Comparison of ENCODE assay signal across 8 cellular contexts in the genomic region with DNA sequence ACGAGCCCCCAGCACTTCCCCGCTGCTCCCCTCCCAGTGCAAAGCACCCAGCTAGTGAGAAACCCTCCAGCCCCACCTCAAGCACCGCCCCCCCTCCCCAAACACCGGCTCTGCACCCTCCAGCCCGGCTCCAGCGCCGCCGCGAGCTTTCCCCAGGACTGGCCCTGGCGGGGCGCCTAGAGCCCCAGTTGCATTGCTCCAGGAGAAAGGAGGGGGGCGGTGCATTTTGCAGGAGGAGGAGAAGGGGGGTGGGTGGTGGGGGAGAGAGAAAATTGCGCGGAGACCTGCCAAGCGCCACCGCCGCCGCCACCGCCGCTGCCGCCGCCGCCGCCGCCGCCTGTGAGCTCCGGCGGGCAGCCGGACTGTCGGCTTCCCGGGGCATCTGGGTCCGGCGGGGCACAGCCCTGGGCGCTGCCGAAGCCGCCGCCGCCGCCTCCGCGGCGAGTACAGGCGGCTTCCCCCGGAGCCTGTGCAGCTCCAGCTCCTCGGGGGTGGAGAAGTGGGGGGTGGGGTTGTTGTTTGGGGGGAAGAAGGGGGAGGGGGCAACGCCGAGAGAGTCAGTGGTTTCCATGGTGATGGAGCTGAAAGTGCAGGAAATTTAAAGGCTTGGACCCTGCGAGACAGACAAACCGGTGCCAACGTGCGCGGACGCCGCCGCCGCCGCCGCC. TPM values are rescaled to one million over a fixed set of nuclear protein-coding genes. Genes with fewer than 3 reads are reported as not detected.
DNase-seq lines count a peak whose midpoint lies in the region; ATAC-seq, FAIRE-seq and TF ChIP-seq lines count a peak whose summit lies in the region.

A gene (plus strand): TSS at position 627 of the 668 bp plus-strand sequence. CDS start 525 bp downstream, outside the sequence.

- ATAC-seq in activated CD4-positive, alpha-beta T cell treated with anti-CD3 and anti-CD28 coated beads for 36 hours, result peak; percentile 13
- peak; percentile 66 to 75 for ATAC-seq in lower lobe of right lung
- ATAC-seq in stimulated activated naive CD8-positive, alpha-beta T cell treated with anti-CD3 and anti-CD28 coated beads, Interleukin-15, Interleukin-2, amounts not matched to agents 100 U/mL and 50 U/mL, for 24 hours, result peak; percentile 25

- TF ChIP-seq CTCF in lower lobe of right lung (IDR thresholded peaks at IDR 0.05), result no peak

- POLR2A ChIA-PET in activated CD4-positive, alpha-beta T cell treated with anti-CD3 and anti-CD28 coated beads for 36 hours (lab: Charles Lee), result interaction anchor here (0.8 to 1.1 kb wide), 2 partner anchors 123 to 186 kb away, joined by 3 to 4 read pairs; no protein-coding TSS in a partner anchor

- peak within 1 kb of the TSS; percentile 68 for H3K4me3 ChIP-seq in lower lobe of right lung

- DNase-seq in GM12891 (ENCODE audit: insufficient read length, low spot score) (peak; percentile 30), NCI-H1694 (lab: John Stamatoyannopoulos, UW) (peak; percentile 61), lower lobe of right lung (peak; percentile 61), cortex of kidney (lab: John Stamatoyannopoulos, UW) (no peak), NCI-H128 (lab: John Stamatoyannopoulos, UW; ENCODE audit: unreplicated experiment) (no peak)
- peak; percentile 69 for DNase-seq in activated CD4-positive, alpha-beta T cell treated with anti-CD3 and anti-CD28 coated beads for 36 hours
- DNase-seq in effector CD4-positive, alpha-beta T cell, result peak; percentile 34
- DNase-seq in stimulated activated naive CD8-positive, alpha-beta T cell treated with anti-CD3 and anti-CD28 coated beads, Interleukin-15, Interleukin-2, amounts not matched to agents 100 U/mL and 50 U/mL, for 24 hours, result peak; percentile 53

- peak within 1 kb of the TSS; percentile 68 for H3K4me3 Mint-ChIP-seq in activated CD4-positive, alpha-beta T cell treated with anti-CD3 and anti-CD28 coated beads for 36 hours

- CTCF ChIA-PET in activated CD4-positive, alpha-beta T cell treated with anti-CD3 and anti-CD28 coated beads for 36 hours (lab: Charles Lee), result interaction anchor here (0.8 to 7.7 kb wide), 15 partner anchors 10 to 242 kb away, joined by 3 to 109 read pairs (median 4); no protein-coding TSS in a partner anchor

- H3K36me3 ChIP-seq in lower lobe of right lung, result no peaks in the 10 kb centered on the region

- H3K27ac ChIP-seq in lower lobe of right lung, result peak within 1 kb of the TSS; percentile 56

- no peak for TF ChIP-seq POLR2A in GM12891 (IDR thresholded peaks at IDR 0.05; ENCODE audit: low read depth, low read length)

- H3K36me3 Mint-ChIP-seq in activated CD4-positive, alpha-beta T cell treated with anti-CD3 and anti-CD28 coated beads for 36 hours (ENCODE audit: low read depth), result no peaks in the 10 kb centered on the region

- H3K27me3 Mint-ChIP-seq in activated CD4-positive, alpha-beta T cell treated with anti-CD3 and anti-CD28 coated beads for 36 hours, result peaks cover 23% of the 10 kb centered on the region

- H3K9me3 Mint-ChIP-seq in activated CD4-positive, alpha-beta T cell treated with anti-CD3 and anti-CD28 coated beads for 36 hours (ENCODE audit: low read depth), result no peaks in the 10 kb centered on the region

- FAIRE-seq in GM12891 (lab: Jason Lieb, UNC), result no peak

- peak within 1 kb of the TSS; percentile 51 for H3K27ac Mint-ChIP-seq in activated CD4-positive, alpha-beta T cell treated with anti-CD3 and anti-CD28 coated beads for 36 hours

- H3K27me3 ChIP-seq in lower lobe of right lung (ENCODE audit: low read depth), result peaks cover 63% of the 10 kb centered on the region

- H3K4me1 Mint-ChIP-seq in activated CD4-positive, alpha-beta T cell treated with anti-CD3 and anti-CD28 coated beads for 36 hours, result peaks cover 25% of the 10 kb centered on the region

- no peaks in the 10 kb centered on the region for H3K9me3 ChIP-seq in lower lobe of right lung

- H3K4me1 ChIP-seq in lower lobe of right lung, result peaks cover 37% of the 10 kb centered on the region

- intact Hi-C loops in activated CD4-positive, alpha-beta T cell treated with anti-CD3 and anti-CD28 coated beads for 36 hours (cut with DNase I, micrococcal nuclease), result loop anchor here in 1 of 2 experiments (2.0 to 10.0 kb wide), 4 partner anchors 240 to 1168 kb away; a partner anchor contains a TSS
- intact Hi-C loops in lower lobe of right lung (cut with DNase I), result loop anchor here (10.0 kb wide), 1 partner anchor 122 kb away; no protein-coding TSS in a partner anchor

TF ChIP-seq in GM12891, 5 proteins besides CTCF, POLR2A, EP300 and RAD21:
- TF ChIP-seq TAF1 (IDR thresholded peaks at IDR 0.05; ENCODE audit: low read depth, low read length) (no peak), SPI1 (IDR thresholded peaks at IDR 0.05; ENCODE audit: low read depth, low read length) (no peak), PAX5 (IDR thresholded peaks at IDR 0.05; ENCODE audit: insufficient read depth, low read length, severe bottlenecking) (no peak), POU2F2 (IDR thresholded peaks at IDR 0.05; ENCODE audit: low read depth, low read length) (no peak), POLR2AphosphoS5 (IDR thresholded peaks at IDR 0.05; ENCODE audit: low read depth, low read length) (no peak)

RNA-seq across cellular contexts. Expression of the gene that starts here (rescaled TPM):
- polyA plus RNA-seq in GM12891 (2012; ENCODE audit: low read depth, missing spikeins), result not detected
- total RNA-seq in activated CD4-positive, alpha-beta T cell treated with anti-CD3 and anti-CD28 coated beads for 36 hours, result 1 to 10 TPM; 2.6 to 3.4 TPM
- 2.2 TPM for total RNA-seq in lower lobe of right lung

Comparison
In these comparisons a context has a peak if more than half of its experiments do, and no peak if none do; other contexts are left out.
1. DNase-seq: peak in GM12891 (single experiment), NCI-H1694 (single experiment), activated CD4-positive, alpha-beta T cell treated with anti-CD3 and anti-CD28 coated beads for 36 hours (single experiment), effector CD4-positive, alpha-beta T cell (single experiment), lower lobe of right lung (single experiment) and stimulated activated naive CD8-positive, alpha-beta T cell treated with anti-CD3 and anti-CD28 coated beads, Interleukin-15, Interleukin-2, amounts not matched to agents 100 U/mL and 50 U/mL, for 24 hours (single experiment); none in cortex of kidney (single experiment) and NCI-H128 (single experiment).
2. ATAC-seq: peak in every context shown above with its lines; median percentile 70 in lower lobe of right lung; 25 in stimulated activated naive CD8-positive, alpha-beta T cell treated with anti-CD3 and anti-CD28 coated beads, Interleukin-15, Interleukin-2, amounts not matched to agents 100 U/mL and 50 U/mL, for 24 hours; 13 in activated CD4-positive, alpha-beta T cell treated with anti-CD3 and anti-CD28 coated beads for 36 hours.